8 cellular contexts compared by ENCODE assay signal in genomic region chr15:65916664-65917406, GRCh38. TPM values are rescaled to one million over a fixed set of nuclear protein-coding genes. Genes with fewer than 3 reads are reported as not detected.
DNase-seq lines count a peak whose midpoint lies in the region; ATAC-seq and TF ChIP-seq lines count a peak whose summit lies in the region.

No MANE protein-coding gene starts in this region.

- peaks cover 0 to 23% (median 0%) of the 10 kb centered on the region in 5 donors for H3K36me3 Mint-ChIP-seq in naive thymus-derived CD4-positive, alpha-beta T cell
- H3K36me3 Mint-ChIP-seq in type B pancreatic cell = peaks cover 10% of the 10 kb centered on the region

- DNase-seq in DMS 273 (lab: John Stamatoyannopoulos, UW; ENCODE audit: unreplicated experiment) (peak; percentile 63), DMS 273 treated with DMSO at 0.1 percent for 48 hours (lab: John Stamatoyannopoulos, UW) (no peak), UCSD-AML1 (lab: John Stamatoyannopoulos, UW; ENCODE audit: unreplicated experiment) (peak; percentile 30), erythroblast (lab: John Stamatoyannopoulos, UW) (peak; percentile 28 to 33), type B pancreatic cell (ENCODE audit: extremely low spot score, unreplicated experiment) (no peak)
- peak in 2 of 9 donors; percentile 16 to 63 for DNase-seq in naive thymus-derived CD4-positive, alpha-beta T cell

- peak; percentile 77 for TF ChIP-seq CTCF in type B pancreatic cell (conservative IDR thresholded peaks at IDR 0.05)

- intact Hi-C loops in naive thymus-derived CD4-positive, alpha-beta T cell (cut with micrococcal nuclease) = loop anchor here in 1 of 2 donors (1.0 to 2.0 kb wide), 2 partner anchors 30 to 48 kb away; partner anchors contain the start of gene RAB11A

- H3K4me1 ChIP-seq in naive thymus-derived CD4-positive, alpha-beta T cell (ENCODE audit: control insufficient read depth in 2 of 2, insufficient read depth in 2 of 2, low read length in 2 of 2) = no peaks in the 10 kb centered on the region

- H3K9me3 Mint-ChIP-seq in naive thymus-derived CD4-positive, alpha-beta T cell = no peaks in the 10 kb centered on the region
- no peaks in the 10 kb centered on the region for H3K9me3 Mint-ChIP-seq in type B pancreatic cell

- peaks cover 0 to 44% (median 6%) of the 10 kb centered on the region in 7 donors for H3K4me1 Mint-ChIP-seq in naive thymus-derived CD4-positive, alpha-beta T cell
- peaks cover 22% of the 10 kb centered on the region for H3K4me1 Mint-ChIP-seq in type B pancreatic cell (ENCODE audit: unreplicated experiment)

- TF ChIP-seq POLR2A in erythroblast (IDR thresholded peaks at IDR 0.05; ENCODE audit: low read length) = no peak

- no peaks in the 10 kb centered on the region for H3K27me3 Mint-ChIP-seq in naive thymus-derived CD4-positive, alpha-beta T cell
- no peaks in the 10 kb centered on the region for H3K27me3 Mint-ChIP-seq in type B pancreatic cell

- peaks cover 0 to 1% (median 0%) of the 10 kb centered on the region in 3 experiments for H3K36me3 ChIP-seq in naive thymus-derived CD4-positive, alpha-beta T cell (ENCODE audit: control insufficient read depth in 2 of 3, insufficient read depth in 3 of 3, low read length in 3 of 3)

- no peak overlapping the region for H3K4me3 ChIP-seq in naive thymus-derived CD4-positive, alpha-beta T cell (ENCODE audit: low read length)

- no peaks in the 10 kb centered on the region for H3K9me3 ChIP-seq in naive thymus-derived CD4-positive, alpha-beta T cell (ENCODE audit: control insufficient read depth in 2 of 3, low read length in 3 of 3)

- H3K27ac Mint-ChIP-seq in naive thymus-derived CD4-positive, alpha-beta T cell = peak overlapping the region in 4 of 9 donors; percentile 0 to 86 (median 20)
- H3K27ac Mint-ChIP-seq in type B pancreatic cell = no peak overlapping the region

- peak overlapping the region in 1 of 10 donors; percentile 46 for H3K4me3 Mint-ChIP-seq in naive thymus-derived CD4-positive, alpha-beta T cell
- peak overlapping the region; percentile 44 for H3K4me3 Mint-ChIP-seq in type B pancreatic cell

- CTCF ChIA-PET in naive thymus-derived CD4-positive, alpha-beta T cell (lab: Charles Lee) = interaction anchor here (0.6 kb wide), 1 partner anchor 286 kb away, joined by 4 read pairs; no protein-coding TSS in a partner anchor

- H3K27ac ChIP-seq in naive thymus-derived CD4-positive, alpha-beta T cell (ENCODE audit: low read depth, low read length) = no peak overlapping the region

- POLR2A ChIA-PET in naive thymus-derived CD4-positive, alpha-beta T cell (lab: Charles Lee) = no interaction called here

- ATAC-seq in GM19397 (IDR thresholded peaks at IDR 0.05; ENCODE audit: unreplicated experiment) (peak; percentile 37), HG03457 (IDR thresholded peaks at IDR 0.05; ENCODE audit: unreplicated experiment) (peak; percentile 42)
- ATAC-seq in naive thymus-derived CD4-positive, alpha-beta T cell = peak; percentile 80

- no peaks in the 10 kb centered on the region for H3K27me3 ChIP-seq in naive thymus-derived CD4-positive, alpha-beta T cell (ENCODE audit: control insufficient read depth in 2 of 2, insufficient read depth in 2 of 2, low read length in 2 of 2)

RNA-seq across cellular contexts. Expression of gene RAB11A, which starts 47.5 kb away (rescaled TPM):
- 100 to 1,000 TPM in 2 of 5 experiments, 10 to 100 TPM in 3; 80.9 to 201 (median 88.7) TPM for total RNA-seq in naive thymus-derived CD4-positive, alpha-beta T cell
- polyA plus RNA-seq in naive thymus-derived CD4-positive, alpha-beta T cell = 100 to 1,000 TPM; 213 to 224 TPM
- 266 and 484 TPM in 2 replicates for total RNA-seq in type B pancreatic cell (ENCODE audit: low replicate concordance)

Comparison
In these comparisons a context has a peak if more than half of its experiments do, and no peak if none do; other contexts are left out.
1. DNase-seq: peak in DMS 273 (single experiment), UCSD-AML1 (single experiment) and erythroblast (2 of 2); none in DMS 273 treated with DMSO at 0.1 percent for 48 hours (single experiment) and type B pancreatic cell (single experiment).
2. Peak in every context shown above with its lines, with median percentiles within 50 percentile points of each other: ATAC-seq.